ENCODE assay signal across 22 cellular contexts in genomic region chr11:110704210-110704864, GRCh38. TPM values are rescaled to one million over a fixed set of nuclear protein-coding genes. Genes with fewer than 3 reads are reported as not detected.
DNase-seq lines count a peak whose midpoint lies in the region; ATAC-seq, FAIRE-seq and TF ChIP-seq lines count a peak whose summit lies in the region.
"Had no signal": no experiment of that assay in that cellular context is flagged by ENCODE, and none has a peak within 500 bp of the region (broad histone marks: within the 10 kb centered on the region; RNA-seq: fewer than 3 reads in every experiment).

No MANE protein-coding gene starts in this region.

- no peak for TF ChIP-seq POLR2A in right lobe of liver (IDR thresholded peaks at IDR 0.05)
- TF ChIP-seq POLR2A in gastrocnemius medialis (IDR thresholded peaks at IDR 0.05): no peak

- H3K4me3 ChIP-seq in right lobe of liver (no peak overlapping the region), gastrocnemius medialis (no peak overlapping the region)
- H3K4me3 ChIP-seq: GM23338 had no signal

- H3K9me3 ChIP-seq in right lobe of liver: no peaks in the 10 kb centered on the region
- H3K9me3 ChIP-seq in gastrocnemius medialis: no peaks in the 10 kb centered on the region

- TF ChIP-seq CTCF in right lobe of liver (IDR thresholded peaks at IDR 0.05) (no peak), gastrocnemius medialis (IDR thresholded peaks at IDR 0.05 in 4 of 5, conservative IDR thresholded peaks at IDR 0.05 in 1 of 5) (no peak)

- peak; percentile 61 to 73 (median 70) for ATAC-seq in right lobe of liver
- ATAC-seq in gastrocnemius medialis: peak; percentile 53 to 79
- no peak for ATAC-seq in HG02981 (IDR thresholded peaks at IDR 0.05; ENCODE audit: unreplicated experiment)
- ATAC-seq: GM23338, HCT116 had no signal

- in situ Hi-C loops in gastrocnemius medialis (cut with MboI; ENCODE audit: low sequenced_read_pairs in 4 of 4): no loop called here

- DNase-seq in HTR-8/SVneo (ENCODE audit: insufficient read length, low spot score): no peak
- peak; percentile 42 for DNase-seq in NCI-H69 (lab: John Stamatoyannopoulos, UW)
- DNase-seq in right lobe of liver: no peak
- DNase-seq in gastrocnemius medialis: no peak
- DNase-seq in stimulated activated CD4-positive, alpha-beta T cell treated with anti-CD3 and anti-CD28 coated beads, Interleukin-4, amount 100 ng/mL, for 1 hour: no peak
- DNase-seq in NCI-H2107 treated with DMSO at 0.1 percent for 48 hours (lab: John Stamatoyannopoulos, UW; ENCODE audit: unreplicated experiment): no peak
- DNase-seq: C1 segment of cervical spinal cord; Calu3; CD4-positive, alpha-beta memory T cell; COR-L47; DMS53; DMS79 treated with DMSO at 0.1 percent for 48 hours; GF-D8; H9 had no signal

- no peak overlapping the region for H3K27ac ChIP-seq in right lobe of liver
- peak overlapping the region in 2 of 4 donors; percentile 30 to 42 for H3K27ac ChIP-seq in gastrocnemius medialis

- peaks cover 0 to 9% (median 0%) of the 10 kb centered on the region in 4 donors for H3K4me1 ChIP-seq in right lobe of liver
- H3K4me1 ChIP-seq in gastrocnemius medialis: peaks cover 0 to 24% of the 10 kb centered on the region in 2 donors

- intact Hi-C loops in right lobe of liver (cut with DNase I): no loop called here
- intact Hi-C loops in gastrocnemius medialis (cut with DNase I; ENCODE audit: low total_unique reads): no loop called here

- no peaks in the 10 kb centered on the region for H3K36me3 ChIP-seq in right lobe of liver
- no peaks in the 10 kb centered on the region for H3K36me3 ChIP-seq in gastrocnemius medialis

- no peaks in the 10 kb centered on the region for H3K27me3 ChIP-seq in right lobe of liver
- no peaks in the 10 kb centered on the region for H3K27me3 ChIP-seq in gastrocnemius medialis

- peak; percentile 33 for FAIRE-seq in HTR-8/SVneo (lab: Jason Lieb, UNC)
- FAIRE-seq: GM12891, GM18507 had no signal

- WGBS in right lobe of liver (ENCODE audit: insufficient coverage, low coverage, low lambda C conversion rate, missing lambda C conversion rate): 44% methylated on average over 5 of the region's 5 CpGs

RNA-seq across cellular contexts. Expression of gene ARHGAP20, which starts 7.9 kb away (rescaled TPM):
- total RNA-seq in right lobe of liver (1 to 10 TPM in 2 of 6 experiments, under 1 TPM in 4; 0.68 to 1.6 (median 0.98) TPM), gastrocnemius medialis (1 to 10 TPM in 2 of 4 donors, under 1 TPM in 2; 0.51 to 2.3 (median 1.1) TPM)
- total RNA-seq: A172, Calu3, Daoy, G401 had no signal
